In genomic region chr2:25420820-25421237, GRCh38 we compare ENCODE assay signal across 11 cellular contexts.
DNase-seq lines count a peak whose midpoint lies in the region; ATAC-seq, FAIRE-seq and TF ChIP-seq lines count a peak whose summit lies in the region.
"Had no signal": no experiment of that assay in that cellular context is flagged by ENCODE, and none has a peak within 500 bp of the region (broad histone marks: within the 10 kb centered on the region; RNA-seq: fewer than 3 reads in every experiment).

No MANE protein-coding gene starts in this region.

- DNase-seq in GM12865 (ENCODE audit: low read depth) (peak; percentile 93), GM20000 (ENCODE audit: low spot score) (peak; percentile 56), amniotic epithelial cell (ENCODE audit: low read depth) (peak; percentile 7), H54 (ENCODE audit: insufficient read length, low spot score) (no peak), HUDEP-2 (lab: John Stamatoyannopoulos, UW; ENCODE audit: unreplicated experiment in 76 of 76) (no peak), epidermal melanocyte (ENCODE audit: insufficient read length, low spot score) (no peak)
- DNase-seq in stimulated activated CD4-positive, alpha-beta T cell treated with anti-CD3 and anti-CD28 coated beads, Interleukin-12 subunit alpha, Interleukin-12 subunit beta, amount 100 ng/mL, for 4 hours = no peak
- DNase-seq: DMS153; effector CD8-positive, alpha-beta T cell; NCI-H1436 treated with DMSO at 0.1 percent for 48 hours had no signal

- TF ChIP-seq POLR2A in H54 (IDR thresholded peaks at IDR 0.05; ENCODE audit: low read depth, low read length) = no peak

- FAIRE-seq in H54 (lab: Jason Lieb, UNC) = no peak

- peak; percentile 41 for ATAC-seq in HG03342 (IDR thresholded peaks at IDR 0.05; ENCODE audit: unreplicated experiment)

- TF ChIP-seq CTCF in GM12865 (IDR thresholded peaks at IDR 0.05; ENCODE audit: insufficient read depth, low read depth, low read length, missing control alignments) (no peak), GM20000 (IDR thresholded peaks at IDR 0.05; ENCODE audit: extremely low read depth, missing control alignments) (no peak)

- peak overlapping the region; percentile 75 for H3K4me3 ChIP-seq in GM12865 (ENCODE audit: low read depth, low read length)

Comparison
In these comparisons a context has a peak if more than half of its experiments do, and no peak if none do; other contexts are left out.
1. DNase-seq: peak in GM12865 (single experiment), GM20000 (single experiment) and amniotic epithelial cell (single experiment); none in stimulated activated CD4-positive, alpha-beta T cell treated with anti-CD3 and anti-CD28 coated beads, Interleukin-12 subunit alpha, Interleukin-12 subunit beta, amount 100 ng/mL, for 4 hours (single experiment), H54 (single experiment), HUDEP-2 (0 of 76) and epidermal melanocyte (single experiment).